Comparison of ENCODE assay signal across 1 cellular context in the genomic region with DNA sequence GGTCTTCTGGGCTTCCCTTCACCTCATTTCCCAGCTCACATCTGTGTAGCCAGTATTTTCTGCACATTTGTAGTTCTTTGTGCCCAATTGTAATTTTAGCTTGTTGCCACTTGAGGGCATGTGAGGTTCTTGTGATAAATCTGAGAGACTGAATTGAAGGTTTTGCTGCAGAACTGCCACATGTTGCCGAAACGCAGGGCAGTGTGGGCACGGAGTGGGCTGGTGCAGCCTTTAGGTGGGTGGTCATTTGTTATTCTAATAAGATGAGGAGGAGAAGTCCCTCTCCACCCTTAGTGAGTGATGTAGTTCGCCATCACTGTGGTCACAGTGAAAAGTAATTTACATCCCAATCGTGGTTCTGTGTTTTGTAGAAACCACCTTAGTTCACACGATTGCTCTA.
TF ChIP-seq lines count a peak whose summit lies in the region.

No MANE protein-coding gene starts in this region.

TF ChIP-seq in H1, 55 proteins besides CTCF, POLR2A, EP300 and RAD21:
- TF ChIP-seq, protein P1, sequence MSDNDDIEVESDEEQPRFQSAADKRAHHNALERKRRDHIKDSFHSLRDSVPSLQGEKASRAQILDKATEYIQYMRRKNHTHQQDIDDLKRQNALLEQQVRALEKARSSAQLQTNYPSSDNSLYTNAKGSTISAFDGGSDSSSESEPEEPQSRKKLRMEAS (IDR thresholded peaks at IDR 0.05), result peak; percentile 58; the same call in 1 of the 2 replicates
- 0 out of 2 replicates have a peak, but pooled peaks have one; percentile 10 for TF ChIP-seq POU5F1 (IDR thresholded peaks at IDR 0.05; ENCODE audit: low read depth, low read length)
- no peak for TF ChIP-seq RNF2 (IDR thresholded peaks at IDR 0.05; ENCODE audit: borderline replicate concordance, low read depth, low read length, missing control alignments, poor library complexity, severe bottlenecking)
- no peak for TF ChIP-seq BRCA1 (IDR thresholded peaks at IDR 0.05; ENCODE audit: low read depth, low read length)
